ENCODE assay signal across 8 cellular contexts in the genomic region with DNA sequence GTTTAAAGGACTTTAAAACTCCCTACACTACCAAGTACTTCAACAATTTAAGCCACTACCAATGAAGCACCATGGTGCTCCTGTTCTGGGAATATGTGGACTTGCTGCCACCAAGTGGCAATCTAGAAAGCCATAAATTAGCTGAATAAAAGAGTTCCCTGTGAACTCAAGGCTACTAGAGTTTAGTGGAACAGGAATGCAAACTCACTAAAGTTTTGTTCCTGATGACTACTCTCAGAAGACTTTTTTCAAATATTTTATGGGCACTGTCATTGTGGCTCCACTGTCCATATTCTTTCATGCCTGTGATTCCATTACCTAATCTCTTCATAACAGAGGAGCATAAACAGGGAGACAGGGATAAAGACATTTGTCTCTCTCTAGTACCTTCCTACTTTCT.
DNase-seq lines count a peak whose midpoint lies in the region; ATAC-seq and TF ChIP-seq lines count a peak whose summit lies in the region.

No MANE protein-coding gene starts in this region.

- peak; percentile 40 for DNase-seq in activated CD4-positive, alpha-beta T cell treated with anti-CD3 and anti-CD28 coated beads for 36 hours
- DNase-seq in activated CD4-positive, alpha-beta T cell treated with anti-CD3 and anti-CD28 coated beads for 1 hour: no peak
- DNase-seq in M059J (ENCODE audit: low read depth) (peak; percentile 95), SHP77 treated with DMSO at 0.1 percent for 48 hours (lab: John Stamatoyannopoulos, UW) (peak; percentile 15), choroid plexus epithelial cell (ENCODE audit: low read depth) (peak; percentile 95), left lung (no peak), thoracic aorta (ENCODE audit: low spot score) (no peak)

- H3K27ac ChIP-seq in left lung: no peak overlapping the region
- no peak overlapping the region for H3K27ac ChIP-seq in thoracic aorta

- H3K9me3 Mint-ChIP-seq in activated CD4-positive, alpha-beta T cell treated with anti-CD3 and anti-CD28 coated beads for 36 hours (ENCODE audit: low read depth): no peaks in the 10 kb centered on the region

- no peaks in the 10 kb centered on the region for H3K36me3 Mint-ChIP-seq in activated CD4-positive, alpha-beta T cell treated with anti-CD3 and anti-CD28 coated beads for 36 hours (ENCODE audit: low read depth)

- H3K4me1 Mint-ChIP-seq in activated CD4-positive, alpha-beta T cell treated with anti-CD3 and anti-CD28 coated beads for 36 hours: peaks cover 13% of the 10 kb centered on the region

- H3K4me3 ChIP-seq in choroid plexus epithelial cell (ENCODE audit: low read depth, low read length): no peak overlapping the region
- H3K4me3 ChIP-seq in left lung: no peak overlapping the region
- H3K4me3 ChIP-seq in thoracic aorta: no peak overlapping the region

- H3K9me3 ChIP-seq in left lung (no peaks in the 10 kb centered on the region), thoracic aorta (no peaks in the 10 kb centered on the region)

- H3K27me3 ChIP-seq in left lung: no peaks in the 10 kb centered on the region
- no peaks in the 10 kb centered on the region for H3K27me3 ChIP-seq in thoracic aorta (replicated peaks; ENCODE audit: insufficient read depth)

- H3K36me3 ChIP-seq in left lung (no peaks in the 10 kb centered on the region), thoracic aorta (no peaks in the 10 kb centered on the region)

- intact Hi-C loops in activated CD4-positive, alpha-beta T cell treated with anti-CD3 and anti-CD28 coated beads for 36 hours (cut with DNase I, micrococcal nuclease): loop anchor here (1.0 to 10.0 kb wide), 4 partner anchors 103 to 447 kb away; no protein-coding TSS in a partner anchor
- intact Hi-C loops in left lung (cut with DNase I): loop anchor here (5.0 to 10.0 kb wide), 3 partner anchors 175 to 335 kb away; no protein-coding TSS in a partner anchor

- H3K27me3 Mint-ChIP-seq in activated CD4-positive, alpha-beta T cell treated with anti-CD3 and anti-CD28 coated beads for 36 hours: no peaks in the 10 kb centered on the region

- no peak overlapping the region for H3K27ac Mint-ChIP-seq in activated CD4-positive, alpha-beta T cell treated with anti-CD3 and anti-CD28 coated beads for 36 hours

- POLR2A ChIA-PET in activated CD4-positive, alpha-beta T cell treated with anti-CD3 and anti-CD28 coated beads for 36 hours (lab: Charles Lee): no interaction called here

- CTCF ChIA-PET in activated CD4-positive, alpha-beta T cell treated with anti-CD3 and anti-CD28 coated beads for 36 hours (lab: Charles Lee): interaction anchor here (0.5 to 1.8 kb wide), 9 partner anchors 50 to 1859 kb away, joined by 3 to 12 read pairs (median 3); no protein-coding TSS in a partner anchor

- ATAC-seq in activated CD4-positive, alpha-beta T cell treated with anti-CD3 and anti-CD28 coated beads for 36 hours: peak; percentile 61
- ATAC-seq in left lung (peak; percentile 95), thoracic aorta (ENCODE audit: insufficient number of reproducible peaks, low FRiP score, low read depth) (peak; percentile 81), GM18511 (IDR thresholded peaks at IDR 0.05; ENCODE audit: unreplicated experiment) (no peak)

- H3K4me1 ChIP-seq in left lung: peaks cover 7 to 22% of the 10 kb centered on the region in 2 donors
- peaks cover 6 to 10% of the 10 kb centered on the region in 2 donors for H3K4me1 ChIP-seq in thoracic aorta (ENCODE audit: control insufficient read depth in 1 of 2, low read depth in 2 of 2)

- TF ChIP-seq CTCF in choroid plexus epithelial cell (conservative IDR thresholded peaks at IDR 0.05; ENCODE audit: low read depth, low read length): peak; percentile 81
- TF ChIP-seq CTCF in left lung (IDR thresholded peaks at IDR 0.05): peak; percentile 43 to 70
- peak; percentile 54 for TF ChIP-seq CTCF in thoracic aorta (IDR thresholded peaks at IDR 0.05)

- no peak overlapping the region for H3K4me3 Mint-ChIP-seq in activated CD4-positive, alpha-beta T cell treated with anti-CD3 and anti-CD28 coated beads for 36 hours

Comparison
In these comparisons a context has a peak if more than half of its experiments do, and no peak if none do; other contexts are left out.
1. DNase-seq: peak in activated CD4-positive, alpha-beta T cell treated with anti-CD3 and anti-CD28 coated beads for 36 hours (single experiment), M059J (single experiment), SHP77 treated with DMSO at 0.1 percent for 48 hours (single experiment) and choroid plexus epithelial cell (single experiment); none in activated CD4-positive, alpha-beta T cell treated with anti-CD3 and anti-CD28 coated beads for 1 hour (single experiment), left lung (0 of 2) and thoracic aorta (single experiment).
2. Peak in every context shown above with its lines, with median percentiles within 50 percentile points of each other: CTCF ChIP-seq.